Comparison of ENCODE assay signal across 8 cellular contexts in the genomic region with DNA sequence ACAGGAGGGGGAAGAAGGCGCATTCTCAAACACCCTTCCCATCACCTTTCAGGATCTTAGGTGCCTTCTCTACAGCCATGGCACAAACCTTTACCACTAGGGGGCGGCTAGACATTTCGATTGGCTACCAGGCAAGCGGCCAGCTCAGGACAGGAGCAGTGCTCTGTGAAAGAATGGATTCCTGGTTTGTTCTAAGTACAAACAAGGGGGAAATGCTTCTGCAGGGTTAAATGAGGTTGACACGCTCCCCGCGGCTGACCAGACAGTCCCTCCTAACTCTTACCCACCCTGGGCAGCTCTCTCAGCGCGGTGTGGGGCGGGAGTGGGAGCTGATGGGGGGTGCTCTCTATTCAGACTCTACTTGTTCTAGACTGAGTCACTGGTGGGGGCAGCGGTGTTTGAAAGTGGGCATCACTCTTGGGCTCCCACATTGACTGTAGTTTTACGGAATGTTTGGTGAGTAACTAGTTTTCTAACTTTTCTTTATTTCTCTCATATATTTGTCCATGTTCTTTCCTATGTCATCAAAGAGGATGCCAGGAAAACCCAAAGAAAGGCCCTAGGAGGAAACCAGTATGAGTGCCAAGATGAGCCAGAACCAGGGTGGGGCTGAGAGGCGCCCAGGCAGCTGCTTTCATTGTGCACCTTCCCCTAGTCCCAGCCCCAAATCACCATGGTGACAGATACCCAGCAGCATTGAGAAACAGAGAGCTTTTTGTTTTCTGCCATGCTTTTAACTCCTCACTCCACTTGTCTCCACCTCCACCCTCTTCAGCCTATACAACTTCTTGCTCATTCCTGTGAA.
DNase-seq lines count a peak whose midpoint lies in the region; ATAC-seq and TF ChIP-seq lines count a peak whose summit lies in the region.

No MANE protein-coding gene starts in this region.

- WGBS in ovary, 3 donors: 15 to 18% (median 16%) methylated on average over 13 of the region's 13 CpGs

- no peaks in the 10 kb centered on the region for H3K4me1 Mint-ChIP-seq in activated T-helper 17 cell treated with anti-CD3 and anti-CD28 coated beads, Interleukin-2, amount 50 U/mL, for 72 hours

- H3K36me3 ChIP-seq in ovary: no peaks in the 10 kb centered on the region

- ATAC-seq in GM21717 (IDR thresholded peaks at IDR 0.05; ENCODE audit: unreplicated experiment): peak; percentile 82
- ATAC-seq in activated T-helper 17 cell treated with anti-CD3 and anti-CD28 coated beads, Interleukin-2, amount 50 U/mL, for 72 hours (replicated peaks): peak; percentile 63

- no peak overlapping the region for H3K4me3 ChIP-seq in ovary

- DNase-seq in GM04503 (ENCODE audit: low read depth) (peak; percentile 12), NOMO-1 (lab: John Stamatoyannopoulos, UW; ENCODE audit: unreplicated experiment in 2 of 2) (peak; percentile 48 to 50), head of caudate nucleus (peak; percentile 72 to 95 (median 85)), ovary (peak; percentile 33 to 69 (median 48))
- DNase-seq in central memory CD4-positive, alpha-beta T cell: no peak

- H3K27me3 Mint-ChIP-seq in activated T-helper 17 cell treated with anti-CD3 and anti-CD28 coated beads, Interleukin-2, amount 50 U/mL, for 72 hours: peaks cover 25% of the 10 kb centered on the region

- peak; percentile 86 for TF ChIP-seq RAD21 in Ishikawa (IDR thresholded peaks at IDR 0.05; ENCODE audit: low read depth)

- no peak for TF ChIP-seq POLR2A in ovary (IDR thresholded peaks at IDR 0.05)

- no peaks in the 10 kb centered on the region for H3K4me1 ChIP-seq in ovary (ENCODE audit: insufficient read depth)

- H3K36me3 Mint-ChIP-seq in activated T-helper 17 cell treated with anti-CD3 and anti-CD28 coated beads, Interleukin-2, amount 50 U/mL, for 72 hours (ENCODE audit: low read depth): no peaks in the 10 kb centered on the region

- no peak for TF ChIP-seq EP300 in Ishikawa (IDR thresholded peaks at IDR 0.05; ENCODE audit: borderline replicate concordance)
- TF ChIP-seq EP300 in ovary (IDR thresholded peaks at IDR 0.05): no peak

- no peaks in the 10 kb centered on the region for H3K9me3 ChIP-seq in ovary

- intact Hi-C loops in head of caudate nucleus (cut with DNase I) (loop anchor here (5.0 kb wide), 1 partner anchor 569 kb away; no protein-coding TSS in a partner anchor), ovary (cut with DNase I) (loop anchor here in 1 of 4 donors (5.0 kb wide), 1 partner anchor 1454 kb away; no protein-coding TSS in a partner anchor)

- H3K27ac ChIP-seq in ovary: no peak overlapping the region

- no peak overlapping the region for H3K4me3 Mint-ChIP-seq in activated T-helper 17 cell treated with anti-CD3 and anti-CD28 coated beads, Interleukin-2, amount 50 U/mL, for 72 hours

- no peak for TF ChIP-seq CTCF in ovary (IDR thresholded peaks at IDR 0.05)

- no peaks in the 10 kb centered on the region for H3K9me3 Mint-ChIP-seq in activated T-helper 17 cell treated with anti-CD3 and anti-CD28 coated beads, Interleukin-2, amount 50 U/mL, for 72 hours

- no peak overlapping the region for H3K27ac Mint-ChIP-seq in activated T-helper 17 cell treated with anti-CD3 and anti-CD28 coated beads, Interleukin-2, amount 50 U/mL, for 72 hours

- H3K27me3 ChIP-seq in ovary: no peaks in the 10 kb centered on the region

TF ChIP-seq in Ishikawa, 13 proteins besides CTCF, POLR2A, EP300 and RAD21:
- TF ChIP-seq CREB1 (IDR thresholded peaks at IDR 0.05; ENCODE audit: low read depth): no peak
- 0 out of 2 replicates have a peak, but pooled peaks have one; percentile 40 for TF ChIP-seq NFIC (IDR thresholded peaks at IDR 0.05)
- TF ChIP-seq TCF12 (IDR thresholded peaks at IDR 0.05; ENCODE audit: low read depth): no peak
